ENCODE assay signal across 31 cellular contexts in genomic region chr16:1727651-1728624, GRCh38.
"Had no signal": no experiment of that assay in that cellular context is flagged by ENCODE, and none has a peak within 500 bp of the region (broad histone marks: within the 10 kb centered on the region; RNA-seq: fewer than 3 reads in every experiment).

No MANE protein-coding gene starts in this region.

- H3K27me3 Mint-ChIP-seq: activated CD4-positive, alpha-beta memory T cell treated with anti-CD3 and anti-CD28 coated beads, Interleukin-2, amount 10 ng/mL, durations not matched to agents 7 days and 5 days; activated CD4-positive, alpha-beta T cell treated with anti-CD3 and anti-CD28 coated beads, Interleukin-2, amount 10 ng/mL, durations not matched to agents 7 days and 5 days; activated naive CD8-positive, alpha-beta T cell treated with anti-CD3 and anti-CD28 coated beads for 36 hours; activated T-helper 17 cell treated with anti-CD3 and anti-CD28 coated beads, Interleukin-2, amount 50 U/mL, for 72 hours; brain; naive B cell; stimulated activated naive B cell treated with anti-CD40 and anti-IgM and Interleukin-4, amounts not matched to agents 10 μg/mL and 1 μg/mL and 100 μg/mL, for 72 hours; T-helper 17 cell had no signal

- H3K27me3 ChIP-seq: ascending aorta, cardiac muscle cell, colonic mucosa, esophagus squamous epithelium, left lung, stomach, thyroid gland, upper lobe of right lung had no signal

- H3K4me1 ChIP-seq: parathyroid adenoma had no signal

- H3K4me3 Mint-ChIP-seq: activated CD4-positive, alpha-beta memory T cell treated with anti-CD3 and anti-CD28 coated beads, Interleukin-2, amount 10 ng/mL, durations not matched to agents 7 days and 5 days; activated CD4-positive, alpha-beta T cell treated with anti-CD3 and anti-CD28 coated beads, Interleukin-2, amount 10 ng/mL, durations not matched to agents 7 days and 5 days; activated naive CD8-positive, alpha-beta T cell treated with anti-CD3 and anti-CD28 coated beads for 36 hours; activated T-cell treated with anti-CD3 and anti-CD28 coated beads, Interleukin-2, amount 50 U/mL, for 4 hours; activated T-helper 17 cell treated with anti-CD3 and anti-CD28 coated beads, Interleukin-2, amount 50 U/mL, for 72 hours; brain; stimulated activated naive B cell treated with anti-CD40 and anti-IgM and Interleukin-4, amounts not matched to agents 10 μg/mL and 1 μg/mL and 100 μg/mL, for 72 hours had no signal

- H2AFZ ChIP-seq: parathyroid adenoma had no signal

- H3K27ac ChIP-seq: ascending aorta, cardiac muscle cell, colonic mucosa, esophagus squamous epithelium, left lung, parathyroid adenoma, psoas muscle, stomach, thyroid gland, upper lobe of right lung had no signal

- H3K9me3 Mint-ChIP-seq: activated CD4-positive, alpha-beta memory T cell treated with anti-CD3 and anti-CD28 coated beads, Interleukin-2, amount 10 ng/mL, durations not matched to agents 7 days and 5 days; activated CD4-positive, alpha-beta T cell treated with anti-CD3 and anti-CD28 coated beads, Interleukin-2, amount 10 ng/mL, durations not matched to agents 7 days and 5 days; activated naive CD8-positive, alpha-beta T cell treated with anti-CD3 and anti-CD28 coated beads for 36 hours; activated T-cell treated with anti-CD3 and anti-CD28 coated beads, Interleukin-2, amount 50 U/mL, for 4 hours; activated T-helper 17 cell treated with anti-CD3 and anti-CD28 coated beads, Interleukin-2, amount 50 U/mL, for 72 hours; brain; naive B cell; stimulated activated naive B cell treated with anti-CD40 and anti-IgM and Interleukin-4, amounts not matched to agents 10 μg/mL and 1 μg/mL and 100 μg/mL, for 72 hours had no signal

- H3K27ac Mint-ChIP-seq: activated CD4-positive, alpha-beta memory T cell treated with anti-CD3 and anti-CD28 coated beads, Interleukin-2, amount 10 ng/mL, durations not matched to agents 7 days and 5 days; activated CD4-positive, alpha-beta T cell treated with anti-CD3 and anti-CD28 coated beads, Interleukin-2, amount 10 ng/mL, durations not matched to agents 7 days and 5 days; activated naive CD8-positive, alpha-beta T cell treated with anti-CD3 and anti-CD28 coated beads for 36 hours; activated T-helper 17 cell treated with anti-CD3 and anti-CD28 coated beads, Interleukin-2, amount 50 U/mL, for 72 hours had no signal

- FAIRE-seq: islet of Langerhans had no signal

- DNase-seq: activated CD4-positive, alpha-beta memory T cell treated with anti-CD3 and anti-CD28 coated beads, Interleukin-2, amount 10 ng/mL, durations not matched to agents 7 days and 5 days; activated CD4-positive, alpha-beta T cell treated with anti-CD3 and anti-CD28 coated beads, Interleukin-2, amount 10 ng/mL, durations not matched to agents 7 days and 5 days; activated CD4-positive, CD25-positive, alpha-beta regulatory T cell treated with anti-CD3 and anti-CD28 coated beads, Interleukin-2, amount 50 U/mL, for 72 hours; activated CD8-positive, alpha-beta memory T cell treated with anti-CD3 and anti-CD28 coated beads, Interleukin-2, amount 50 U/mL, for 48 hours; activated gamma-delta T cell treated with Interleukin-2 at 50 U/mL for 16 hours; activated naive CD8-positive, alpha-beta T cell treated with anti-CD3 and anti-CD28 coated beads for 36 hours; activated T-cell treated with anti-CD3 and anti-CD28 coated beads, Interleukin-2, amount 50 U/mL, for 4 hours; cerebellar nuclear complex; colonic mucosa; esophagus squamous epithelium; foreskin melanocyte; left lung; mucosa of descending colon; naive B cell; nucleus accumbens; psoas muscle; SK-N-SH; stimulated activated CD4-positive, alpha-beta T cell treated with anti-CD3 and anti-CD28 coated beads, Interleukin-15, amount 100 ng/mL, for 24 hours; stimulated activated CD4-positive, alpha-beta T cell treated with anti-CD3 and anti-CD28 coated beads, Interleukin-2, amount 100 ng/mL, for 24 hours; stimulated activated naive B cell treated with anti-CD40 and anti-IgM and Interleukin-4, amounts not matched to agents 10 μg/mL and 1 μg/mL and 100 μg/mL, for 72 hours; stomach; T-helper 17 cell; T1000; thyroid gland; upper lobe of right lung had no signal

- H3K4me2 ChIP-seq: SK-N-SH had no signal

- H3K9ac ChIP-seq: parathyroid adenoma, SK-N-SH had no signal

- H3K9me3 ChIP-seq: ascending aorta, colonic mucosa, esophagus squamous epithelium, left lung, mucosa of descending colon, psoas muscle, SK-N-SH, stomach, thyroid gland, upper lobe of right lung had no signal
